Comparison of ENCODE assay signal across 8 cellular contexts in genomic region chr17:68057531-68057952, GRCh38. TPM values are rescaled to one million over a fixed set of nuclear protein-coding genes. Genes with fewer than 3 reads are reported as not detected.
DNase-seq lines count a peak whose midpoint lies in the region; ATAC-seq and TF ChIP-seq lines count a peak whose summit lies in the region.

No MANE protein-coding gene starts in this region.

- TF ChIP-seq CTCF in GM06990 (IDR thresholded peaks at IDR 0.05; ENCODE audit: insufficient read depth, low read length, poor library complexity, severe bottlenecking) (peak; percentile 62), upper lobe of right lung (IDR thresholded peaks at IDR 0.05) (peak; percentile 56)

- no peaks in the 10 kb centered on the region for H3K27me3 ChIP-seq in GM06990 (replicated peaks; ENCODE audit: control insufficient read depth, insufficient read depth, low read length)
- no peaks in the 10 kb centered on the region for H3K27me3 ChIP-seq in upper lobe of right lung

- DNase-seq in GM06990 (ENCODE audit: extremely low read depth, insufficient read length) (no peak), NCI-H226 (peak; percentile 23), activated T-helper 1 cell treated with Interleukin-2 at 50 U/mL for 16 hours (ENCODE audit: low read depth) (peak; percentile 13), kidney tubule cell (ENCODE audit: low spot score) (peak; percentile 19), upper lobe of right lung (no peak), NCI-H1092 (lab: John Stamatoyannopoulos, UW) (no peak), anterior cingulate cortex (lab: John Stamatoyannopoulos, UW) (no peak)

- no peak overlapping the region for H3K27ac ChIP-seq in upper lobe of right lung

- no peaks in the 10 kb centered on the region for H3K36me3 ChIP-seq in GM06990 (ENCODE audit: control insufficient read depth, insufficient read depth, low read length)
- no peaks in the 10 kb centered on the region for H3K36me3 ChIP-seq in upper lobe of right lung

- peaks cover 15% of the 10 kb centered on the region for H3K4me1 ChIP-seq in upper lobe of right lung

- no peak overlapping the region for H3K4me3 ChIP-seq in GM06990 (replicated peaks; ENCODE audit: low read depth, low read length)
- no peak overlapping the region for H3K4me3 ChIP-seq in upper lobe of right lung

- H3K9me3 ChIP-seq in upper lobe of right lung: no peaks in the 10 kb centered on the region

- ATAC-seq in upper lobe of right lung (peak; percentile 81), GM21619 (IDR thresholded peaks at IDR 0.05; ENCODE audit: unreplicated experiment) (no peak)

- intact Hi-C loops in upper lobe of right lung (cut with DNase I): no loop called here

RNA-seq across cellular contexts. Expression of gene KPNA2, which starts 22.0 kb away (rescaled TPM):
- 27.0 TPM for total RNA-seq in upper lobe of right lung

Comparison
In these comparisons a context has a peak if more than half of its experiments do, and no peak if none do; other contexts are left out.
1. DNase-seq: peak in NCI-H226 (single experiment), activated T-helper 1 cell treated with Interleukin-2 at 50 U/mL for 16 hours (single experiment) and kidney tubule cell (single experiment); none in GM06990 (single experiment), upper lobe of right lung (single experiment), NCI-H1092 (single experiment) and anterior cingulate cortex (0 of 58).